Comparison of ENCODE assay signal across 14 cellular contexts in genomic region chr3:33041909-33042308, GRCh38.
DNase-seq lines count a peak whose midpoint lies in the region; ATAC-seq lines count a peak whose summit lies in the region.
"Had no signal": no experiment of that assay in that cellular context is flagged by ENCODE, and none has a peak within 500 bp of the region (broad histone marks: within the 10 kb centered on the region; RNA-seq: fewer than 3 reads in every experiment).

No MANE protein-coding gene starts in this region.

- ATAC-seq in GM18867 (IDR thresholded peaks at IDR 0.05; ENCODE audit: unreplicated experiment) (peak; percentile 95), GM21576 (IDR thresholded peaks at IDR 0.05; ENCODE audit: unreplicated experiment) (peak; percentile 93), HG03103 (IDR thresholded peaks at IDR 0.05; ENCODE audit: low read depth, unreplicated experiment) (peak; percentile 87)
- ATAC-seq in central memory CD8-positive, alpha-beta T cell (replicated peaks; ENCODE audit: extremely low read depth, poor library complexity, severe bottlenecking): no peak
- ATAC-seq: mucosa of descending colon, psoas muscle had no signal

- peaks cover 4% of the 10 kb centered on the region for H3K36me3 Mint-ChIP-seq in central memory CD8-positive, alpha-beta T cell (ENCODE audit: insufficient read depth)

- H3K27ac Mint-ChIP-seq in central memory CD8-positive, alpha-beta T cell (ENCODE audit: low read depth): peak overlapping the region; percentile 90

- peaks cover 60% of the 10 kb centered on the region for H3K4me1 Mint-ChIP-seq in central memory CD8-positive, alpha-beta T cell

- H3K27me3 Mint-ChIP-seq in central memory CD8-positive, alpha-beta T cell: no peaks in the 10 kb centered on the region

- no peak for DNase-seq in central memory CD8-positive, alpha-beta T cell (ENCODE audit: low spot score in 2 of 2)
- no peak for DNase-seq in dedifferentiated amniotic fluid mesenchymal stem cell (ENCODE audit: extremely low spot score)
- DNase-seq in DMS114 treated with DMSO at 0.1 percent for 48 hours (lab: John Stamatoyannopoulos, UW; ENCODE audit: unreplicated experiment): no peak
- DNase-seq in DMS53 (lab: John Stamatoyannopoulos, UW): no peak
- DNase-seq in 8988T: no peak
- DNase-seq: amniotic stem cell; mucosa of descending colon; psoas muscle; SIG-M5; stimulated activated CD4-positive, alpha-beta T cell treated with anti-CD3 and anti-CD28 coated beads, Interleukin-2, amount 100 ng/mL, for 24 hours; stimulated activated naive CD4-positive, alpha-beta T cell treated with Interleukin-2 at 50 U/mL for 16 hours had no signal

- no peak overlapping the region for H3K4me3 Mint-ChIP-seq in central memory CD8-positive, alpha-beta T cell

- H3K9me3 Mint-ChIP-seq in central memory CD8-positive, alpha-beta T cell: no peaks in the 10 kb centered on the region
